In genomic region chr11:79579063-79579462, GRCh38 we compare ENCODE assay signal across 21 cellular contexts.
"Had no signal": no experiment of that assay in that cellular context is flagged by ENCODE, and none has a peak within 500 bp of the region (broad histone marks: within the 10 kb centered on the region; RNA-seq: fewer than 3 reads in every experiment).

No MANE protein-coding gene starts in this region.

- DNase-seq: natural killer cell; occipital lobe; ovary; posterior cingulate gyrus; psoas muscle; right cardiac atrium; spleen; stimulated activated CD4-positive, alpha-beta T cell treated with anti-CD3 and anti-CD28 coated beads, Interleukin-12 subunit alpha, Interleukin-12 subunit beta, amount 100 ng/mL, for 4 hours; stimulated activated CD4-positive, alpha-beta T cell treated with anti-CD3 and anti-CD28 coated beads, Interleukin-1b, Interleukin-23, amount 100 ng/mL, for 48 hours; stimulated activated CD4-positive, alpha-beta T cell treated with anti-CD3 and anti-CD28 coated beads, Interleukin-4, amount 100 ng/mL, for 1 hour; stimulated activated naive B cell treated with anti-CD40 and anti-IgM and Interleukin-4, amounts not matched to agents 10 μg/mL and 1 μg/mL and 100 μg/mL, for 72 hours; stimulated activated naive CD4-positive, alpha-beta T cell treated with Interleukin-2 at 50 U/mL for 16 hours; stomach; thyroid gland; upper lobe of left lung had no signal

- H3K4me3 ChIP-seq: neural progenitor cell, ovary, psoas muscle, skin epidermis, smooth muscle cell, spleen, stomach, thoracic aorta, thyroid gland, tibial nerve, upper lobe of left lung, vagina had no signal
